ENCODE assay signal across 28 cellular contexts in the genomic region with DNA sequence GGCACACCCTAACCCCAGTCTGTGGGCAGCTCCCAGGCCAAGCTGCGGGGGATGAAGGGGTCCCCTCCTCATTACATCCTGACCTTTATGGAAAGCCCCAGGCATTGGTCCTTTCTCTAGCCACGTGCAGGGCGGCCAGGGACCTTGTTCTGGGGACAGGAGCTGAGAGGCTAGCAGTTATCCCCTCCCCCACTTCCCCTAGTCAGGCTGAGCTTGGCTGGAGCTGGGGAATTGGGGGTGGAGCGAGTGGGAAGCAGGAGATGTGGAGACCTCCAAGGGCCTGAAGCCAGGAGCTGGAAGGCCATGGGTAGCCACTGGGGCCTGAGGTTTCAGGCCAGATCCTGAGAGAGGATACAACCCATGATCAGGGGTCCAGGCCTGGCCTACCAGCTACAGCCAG.
"Had no signal": no experiment of that assay in that cellular context is flagged by ENCODE, and none has a peak within 500 bp of the region (broad histone marks: within the 10 kb centered on the region; RNA-seq: fewer than 3 reads in every experiment).

No MANE protein-coding gene starts in this region.

- H3K36me3 ChIP-seq: colonic mucosa, right atrium auricular region, uterus had no signal

- H3K9me3 ChIP-seq: colonic mucosa, esophagus muscularis mucosa, gastroesophageal sphincter, heart left ventricle, lower lobe of right lung, prostate gland, right atrium auricular region, spleen, suprapubic skin, transverse colon, upper lobe of right lung, uterus had no signal

- H3K27ac Mint-ChIP-seq: dendritic cell treated with granulocyte-macrophage colony-stimulating factor and Interleukin-4, amounts not matched to agents 40 ng/mL and 50 ng/mL, for 4 days; endodermal cell; natural killer cell; stimulated activated naive B cell treated with anti-CD40 and anti-IgM and Interleukin-4, amounts not matched to agents 10 μg/mL and 1 μg/mL and 100 μg/mL, for 72 hours had no signal

- H3K4me1 ChIP-seq: colonic mucosa, esophagus muscularis mucosa, foreskin keratinocyte, gastroesophageal sphincter, heart left ventricle, lower lobe of right lung, prostate gland, right atrium auricular region, spleen, suprapubic skin, transverse colon, upper lobe of right lung, uterus had no signal

- DNase-seq: colonic mucosa; effector CD8-positive, alpha-beta T cell; endodermal cell; foreskin keratinocyte; hippocampal formation; left cardiac atrium; left ventricle myocardium superior; lower lobe of right lung; natural killer cell; nucleus accumbens; spleen; stimulated activated CD4-positive, alpha-beta T cell treated with anti-CD3 and anti-CD28 coated beads, Interleukin-2, amount 100 ng/mL, for 48 hours; stimulated activated naive B cell treated with anti-CD40 and anti-IgM and Interleukin-4, amounts not matched to agents 10 μg/mL and 1 μg/mL and 100 μg/mL, for 72 hours; stimulated activated naive CD8-positive, alpha-beta T cell treated with anti-CD3 and anti-CD28 coated beads, Interleukin-15, amount 100 ng/mL, for 72 hours; transverse colon; upper lobe of right lung; uterus had no signal

- H3K27me3 Mint-ChIP-seq: central memory CD8-positive, alpha-beta T cell; dendritic cell treated with granulocyte-macrophage colony-stimulating factor and Interleukin-4, amounts not matched to agents 40 ng/mL and 50 ng/mL, for 4 days; stimulated activated naive B cell treated with anti-CD40 and anti-IgM and Interleukin-4, amounts not matched to agents 10 μg/mL and 1 μg/mL and 100 μg/mL, for 72 hours; stimulated activated naive CD8-positive, alpha-beta T cell treated with anti-CD3 and anti-CD28 coated beads, Interleukin-15, amount 100 ng/mL, for 72 hours had no signal

- H3K4me3 ChIP-seq: colonic mucosa, esophagus muscularis mucosa, gastroesophageal sphincter, heart left ventricle, lower lobe of right lung, prostate gland, right atrium auricular region, skin epidermis, spleen, suprapubic skin, transverse colon, upper lobe of right lung, uterus had no signal

- H3K4me3 Mint-ChIP-seq: central memory CD8-positive, alpha-beta T cell; dendritic cell treated with granulocyte-macrophage colony-stimulating factor and Interleukin-4, amounts not matched to agents 40 ng/mL and 50 ng/mL, for 4 days; endodermal cell; natural killer cell; neural crest cell; stimulated activated naive B cell treated with anti-CD40 and anti-IgM and Interleukin-4, amounts not matched to agents 10 μg/mL and 1 μg/mL and 100 μg/mL, for 72 hours; stimulated activated naive CD8-positive, alpha-beta T cell treated with anti-CD3 and anti-CD28 coated beads, Interleukin-15, amount 100 ng/mL, for 72 hours had no signal

- H3K27me3 ChIP-seq: colonic mucosa, esophagus muscularis mucosa, foreskin keratinocyte, gastroesophageal sphincter, heart left ventricle, right atrium auricular region, spleen, suprapubic skin, transverse colon, upper lobe of right lung, uterus had no signal

- H3K9me3 Mint-ChIP-seq: central memory CD8-positive, alpha-beta T cell; dendritic cell treated with granulocyte-macrophage colony-stimulating factor and Interleukin-4, amounts not matched to agents 40 ng/mL and 50 ng/mL, for 4 days; endodermal cell; natural killer cell; neural crest cell; stimulated activated naive B cell treated with anti-CD40 and anti-IgM and Interleukin-4, amounts not matched to agents 10 μg/mL and 1 μg/mL and 100 μg/mL, for 72 hours; stimulated activated naive CD8-positive, alpha-beta T cell treated with anti-CD3 and anti-CD28 coated beads, Interleukin-15, amount 100 ng/mL, for 72 hours had no signal

- H3K27ac ChIP-seq: colonic mucosa, epithelial cell of prostate, esophagus muscularis mucosa, foreskin keratinocyte, gastroesophageal sphincter, heart left ventricle, lower lobe of right lung, prostate gland, right atrium auricular region, skin epidermis, spleen, suprapubic skin, transverse colon, upper lobe of right lung, uterus had no signal

- ATAC-seq: foreskin keratinocyte; gastroesophageal sphincter; heart left ventricle; left cardiac atrium; left ventricle myocardium superior; lower lobe of right lung; natural killer cell; stimulated activated naive B cell treated with anti-CD40 and anti-IgM and Interleukin-4, amounts not matched to agents 10 μg/mL and 1 μg/mL and 100 μg/mL, for 72 hours; stimulated activated naive CD8-positive, alpha-beta T cell treated with anti-CD3 and anti-CD28 coated beads, Interleukin-15, amount 100 ng/mL, for 72 hours; upper lobe of right lung had no signal

- H3K4me1 Mint-ChIP-seq: central memory CD8-positive, alpha-beta T cell; endodermal cell; natural killer cell; neural crest cell; stimulated activated naive B cell treated with anti-CD40 and anti-IgM and Interleukin-4, amounts not matched to agents 10 μg/mL and 1 μg/mL and 100 μg/mL, for 72 hours had no signal
